In genomic region chr14:59197695-59198262, GRCh38 we compare ENCODE assay signal across 25 cellular contexts. TPM values are rescaled to one million over a fixed set of nuclear protein-coding genes. Genes with fewer than 3 reads are reported as not detected.
DNase-seq lines count a peak whose midpoint lies in the region; ATAC-seq and TF ChIP-seq lines count a peak whose summit lies in the region.
"Had no signal": no experiment of that assay in that cellular context is flagged by ENCODE, and none has a peak within 500 bp of the region (broad histone marks: within the 10 kb centered on the region; RNA-seq: fewer than 3 reads in every experiment).

No MANE protein-coding gene starts in this region.

- ATAC-seq in Right ventricle myocardium superior (ENCODE audit: poor library complexity): peak; percentile 71
- ATAC-seq in upper lobe of left lung (ENCODE audit: low FRiP score in 2 of 2): no peak
- ATAC-seq: natural killer cell treated with Interleukin-12 subunit alpha and Interleukin-12 subunit beta and Interleukin-15 and Interleukin-18, amount 100 ng/mL, for 72 hours had no signal

- H3K27ac ChIP-seq in mesenchymal stem cell (ENCODE audit: low read length, poor library complexity, severe bottlenecking) (no peak overlapping the region), upper lobe of left lung (peak overlapping the region; percentile 15 to 46 (median 26))
- H3K27ac ChIP-seq: dorsolateral prefrontal cortex, HL-60, prostate gland, RWPE1 had no signal

- no peak overlapping the region for H3K4me2 ChIP-seq in mesenchymal stem cell (ENCODE audit: low read length, poor library complexity, severe bottlenecking)
- H3K4me2 ChIP-seq: smooth muscle cell had no signal

- H2BK12ac ChIP-seq in mesenchymal stem cell (ENCODE audit: low read length in 2 of 2): peak overlapping the region in 1 of 2 experiments; percentile 57

- no peak overlapping the region for H3K9ac ChIP-seq in mesenchymal stem cell (ENCODE audit: low read length)

- WGBS in mesenchymal stem cell: 59% methylated on average over 3 of the region's 5 CpGs
- WGBS in upper lobe of left lung, 2 donors: 55 to 73% methylated on average over 5 of the region's 5 CpGs

- TF ChIP-seq EP300 in upper lobe of left lung (IDR thresholded peaks at IDR 0.05): no peak

- no peak overlapping the region for H2AFZ ChIP-seq in mesenchymal stem cell (ENCODE audit: low read depth, low read length)

- no peak overlapping the region for H3K18ac ChIP-seq in mesenchymal stem cell (ENCODE audit: low read depth in 1 of 2, low read length in 2 of 2)

- H3K4ac ChIP-seq in mesenchymal stem cell (ENCODE audit: low read depth in 1 of 2, low read length in 2 of 2): no peak overlapping the region

- no peak overlapping the region for H3K14ac ChIP-seq in mesenchymal stem cell (ENCODE audit: low read length in 2 of 2)

- no peak overlapping the region for H2AK5ac ChIP-seq in mesenchymal stem cell (ENCODE audit: low read length, severe bottlenecking)

- H4K8ac ChIP-seq in mesenchymal stem cell (ENCODE audit: low read length): no peak overlapping the region

- intact Hi-C loops in Right ventricle myocardium superior (cut with DNase I): loop anchor here (10.0 kb wide), 2 partner anchors 47 to 117 kb away; no protein-coding TSS in a partner anchor

- no peak overlapping the region for H2BK15ac ChIP-seq in mesenchymal stem cell (ENCODE audit: low read depth, poor library complexity, severe bottlenecking)

- TF ChIP-seq CTCF in upper lobe of left lung (IDR thresholded peaks at IDR 0.05): no peak

- peaks cover 29% of the 10 kb centered on the region for H3K79me1 ChIP-seq in mesenchymal stem cell (replicated peaks; ENCODE audit: low read length, poor library complexity, severe bottlenecking)

- H3K9me3 ChIP-seq in mesenchymal stem cell (ENCODE audit: control insufficient read depth, low read length) (no peaks in the 10 kb centered on the region), upper lobe of left lung (no peaks in the 10 kb centered on the region)
- H3K9me3 ChIP-seq: prostate gland had no signal

- H3K4me3 ChIP-seq in mesenchymal stem cell (ENCODE audit: insufficient read depth in 1 of 2, low read depth in 1 of 2, low read length in 2 of 2) (no peak overlapping the region), upper lobe of left lung (no peak overlapping the region)
- H3K4me3 ChIP-seq: dorsolateral prefrontal cortex, prostate gland, smooth muscle cell had no signal

- H3K4me1 ChIP-seq in mesenchymal stem cell (ENCODE audit: control insufficient read depth, insufficient read depth, low read depth, low read length) (no peaks in the 10 kb centered on the region), upper lobe of left lung (peaks cover 13 to 28% (median 24%) of the 10 kb centered on the region in 4 donors)
- H3K4me1 ChIP-seq: prostate gland had no signal

- H3K36me3 ChIP-seq in mesenchymal stem cell (ENCODE audit: control insufficient read depth in 1 of 2, insufficient read depth in 2 of 2, low read depth in 1 of 2, low read length in 2 of 2): no peaks in the 10 kb centered on the region
- H3K36me3 ChIP-seq in upper lobe of left lung: no peaks in the 10 kb centered on the region
- H3K36me3 ChIP-seq: prostate gland had no signal

- no peak overlapping the region for H2BK5ac ChIP-seq in mesenchymal stem cell (ENCODE audit: low read depth, low read length, poor library complexity, severe bottlenecking)

- H4K91ac ChIP-seq in mesenchymal stem cell (ENCODE audit: low read length): no peak overlapping the region

- H2BK120ac ChIP-seq in mesenchymal stem cell (ENCODE audit: low read depth, low read length): no peak overlapping the region

- H3K23ac ChIP-seq in mesenchymal stem cell (ENCODE audit: low read length in 2 of 2): no peak overlapping the region

- DNase-seq in amniotic epithelial cell (ENCODE audit: low read depth) (peak; percentile 70), Right ventricle myocardium superior (no peak), mesenchymal stem cell (peak; percentile 44), upper lobe of left lung (no peak), LoVo (ENCODE audit: low spot score) (no peak), HT-29 (ENCODE audit: low spot score) (no peak), RKO (ENCODE audit: low spot score) (no peak)
- DNase-seq: activated naive CD4-positive, alpha-beta T cell treated with Interleukin-2 at 50 U/mL for 16 hours; activated T-cell treated with anti-CD3 and anti-CD28 coated beads, Interleukin-2, amount 50 U/mL, for 48 hours; CD4-positive, alpha-beta memory T cell; central memory CD4-positive, alpha-beta T cell; DMS 273 treated with DMSO at 0.1 percent for 48 hours; dorsolateral prefrontal cortex; foreskin melanocyte; kidney; midbrain; NCI-H1436; NCI-H69; stimulated activated naive B cell treated with anti-CD40 and anti-IgM and Interleukin-4, amounts not matched to agents 10 μg/mL and 1 μg/mL and 100 μg/mL, for 72 hours; T1000 had no signal

- no peak for TF ChIP-seq POLR2A in upper lobe of left lung (IDR thresholded peaks at IDR 0.05)

- H3K27me3 ChIP-seq in mesenchymal stem cell (ENCODE audit: control insufficient read depth in 1 of 2, insufficient read depth in 1 of 2, low read length in 2 of 2) (no peaks in the 10 kb centered on the region), upper lobe of left lung (no peaks in the 10 kb centered on the region)
- H3K27me3 ChIP-seq: dorsolateral prefrontal cortex had no signal

RNA-seq across cellular contexts. Expression of gene DAAM1, which starts 9.3 kb away (rescaled TPM):
- total RNA-seq in Right ventricle myocardium superior (104 TPM), upper lobe of left lung (10 to 100 TPM; 34.4 to 94.4 (median 55.5) TPM)
- polyA plus RNA-seq in mesenchymal stem cell (2013, experiment 1 of 2): 10.1 TPM
- 11.0 TPM for polyA plus RNA-seq in mesenchymal stem cell (2013, experiment 2 of 2)
- 2.6 and 8.5 TPM in 2 replicates for total RNA-seq in HT-29 (2014; rRNA removed; shearing (Covaris generic))

Comparison
In these comparisons a context has a peak if more than half of its experiments do, and no peak if none do; other contexts are left out.
1. DNase-seq: peak in amniotic epithelial cell (single experiment) and mesenchymal stem cell (single experiment); none in Right ventricle myocardium superior (single experiment), upper lobe of left lung (0 of 2), LoVo (single experiment), HT-29 (single experiment) and RKO (single experiment).